In the genomic region with DNA sequence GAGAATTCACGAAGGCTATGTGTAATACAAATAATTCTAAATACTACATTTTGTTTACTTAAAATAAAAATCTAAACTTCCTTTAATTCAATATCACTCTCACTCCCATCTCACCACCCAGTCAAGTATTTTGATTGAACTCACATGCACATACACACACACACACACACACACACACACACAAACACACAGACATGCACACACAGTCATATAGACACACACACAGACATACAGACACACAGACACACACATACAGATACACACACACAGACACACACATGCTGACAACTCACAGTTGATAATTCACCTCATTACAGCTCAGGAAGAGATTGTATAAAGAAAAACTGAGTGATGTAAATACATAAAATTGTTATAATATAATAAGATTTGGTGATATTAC, we compare ENCODE assay signal across 5 cellular contexts.
"Had no signal": no experiment of that assay in that cellular context is flagged by ENCODE, and none has a peak within 500 bp of the region (broad histone marks: within the 10 kb centered on the region; RNA-seq: fewer than 3 reads in every experiment).

No MANE protein-coding gene starts in this region.

- H3K4me2 ChIP-seq: GM23338 had no signal

- H3K4me3 ChIP-seq: GM23338, HAP-1 had no signal

- H3K9me3 ChIP-seq: HAP-1 had no signal

- H3K36me3 ChIP-seq: HAP-1 had no signal

- H3K4me3 Mint-ChIP-seq: GM23338, IgD-negative memory B cell had no signal

- H3K4me1 Mint-ChIP-seq: GM23338, IgD-negative memory B cell had no signal

- H2AFZ ChIP-seq: GM23338 had no signal

- ATAC-seq: GM23338, HCT116 had no signal

- H3K9me3 Mint-ChIP-seq: GM23338 had no signal

- H3K27ac Mint-ChIP-seq: GM23338, IgD-negative memory B cell had no signal

- DNase-seq: KG1 had no signal

- H3K4me1 ChIP-seq: HAP-1 had no signal
